8 cellular contexts compared by ENCODE assay signal in genomic region chr10:93435621-93436385, GRCh38. TPM values are rescaled to one million over a fixed set of nuclear protein-coding genes. Genes with fewer than 3 reads are reported as not detected.
DNase-seq lines count a peak whose midpoint lies in the region; ATAC-seq, FAIRE-seq and TF ChIP-seq lines count a peak whose summit lies in the region.

No MANE protein-coding gene starts in this region.

- no peak for TF ChIP-seq POLR2A in heart left ventricle (IDR thresholded peaks at IDR 0.05)
- no peak for TF ChIP-seq POLR2A in GM12878 (IDR thresholded peaks at IDR 0.05; ENCODE audit: low read depth, low read length)

- H3K9ac ChIP-seq in GM12878 (ENCODE audit: control insufficient read depth, insufficient read depth, low read length): no peak overlapping the region
- no peak overlapping the region for H3K9ac ChIP-seq in liver (ENCODE audit: low read depth in 1 of 2, low read length in 2 of 2)

- H3K9me3 Mint-ChIP-seq in activated CD8-positive, alpha-beta T cell treated with anti-CD3 and anti-CD28 coated beads, Interleukin-2, amount 10 ng/mL, durations not matched to agents 7 days and 5 days (ENCODE audit: insufficient read depth): no peaks in the 10 kb centered on the region
- peaks cover 4% of the 10 kb centered on the region for H3K9me3 Mint-ChIP-seq in activated CD4-positive, alpha-beta T cell treated with anti-CD3 and anti-CD28 coated beads, Interleukin-2, amount 10 ng/mL, durations not matched to agents 24 days and 14 days

- FAIRE-seq in GM12878 (lab: Jason Lieb, UNC) (no peak), urothelium cell line (lab: Jason Lieb, UNC) (no peak), HTR-8/SVneo (lab: Jason Lieb, UNC) (no peak)

- no peak overlapping the region for H2AFZ ChIP-seq in GM12878 (ENCODE audit: control insufficient read depth, low read depth, low read length)

- no peaks in the 10 kb centered on the region for H3K4me1 Mint-ChIP-seq in activated CD8-positive, alpha-beta T cell treated with anti-CD3 and anti-CD28 coated beads, Interleukin-2, amount 10 ng/mL, durations not matched to agents 7 days and 5 days (ENCODE audit: low read depth)
- H3K4me1 Mint-ChIP-seq in activated CD4-positive, alpha-beta T cell treated with anti-CD3 and anti-CD28 coated beads, Interleukin-2, amount 10 ng/mL, durations not matched to agents 24 days and 14 days: peaks cover 2% of the 10 kb centered on the region

- H3K4me3 Mint-ChIP-seq in activated CD8-positive, alpha-beta T cell treated with anti-CD3 and anti-CD28 coated beads, Interleukin-2, amount 10 ng/mL, durations not matched to agents 7 days and 5 days: no peak overlapping the region
- H3K4me3 Mint-ChIP-seq in activated CD4-positive, alpha-beta T cell treated with anti-CD3 and anti-CD28 coated beads, Interleukin-2, amount 10 ng/mL, durations not matched to agents 24 days and 14 days: no peak overlapping the region

- CTCF ChIA-PET in GM12878 (lab: Yijun Ruan, JAX): interaction anchor here (0.9 kb wide), 1 partner anchor 119 kb away, joined by 3 read pairs; no protein-coding TSS in a partner anchor
- CTCF ChIA-PET in activated CD8-positive, alpha-beta T cell treated with anti-CD3 and anti-CD28 coated beads, Interleukin-2, amount 10 ng/mL, durations not matched to agents 7 days and 5 days (lab: Charles Lee): no interaction called here

- TF ChIP-seq CTCF in heart left ventricle (IDR thresholded peaks at IDR 0.05): no peak
- no peak for TF ChIP-seq CTCF in GM12878 (IDR thresholded peaks at IDR 0.05 in 2 of 3, conservative IDR thresholded peaks at IDR 0.05 in 1 of 3; ENCODE audit: control insufficient read depth in 2 of 3, extremely low read depth in 1 of 3, insufficient read depth in 1 of 3, low read depth in 3 of 3, low read length in 3 of 3)
- TF ChIP-seq CTCF in liver (IDR thresholded peaks at IDR 0.05; ENCODE audit: low read depth, low read length, missing input control): no peak

- H3K36me3 ChIP-seq in heart left ventricle: peaks cover 0 to 5% (median 0%) of the 10 kb centered on the region in 9 donors
- H3K36me3 ChIP-seq in GM12878 (ENCODE audit: control insufficient read depth in 2 of 2, insufficient read depth in 2 of 2, low read length in 1 of 2): no peaks in the 10 kb centered on the region
- H3K36me3 ChIP-seq in liver (ENCODE audit: control insufficient read depth in 4 of 4, insufficient read depth in 3 of 4, low read depth in 1 of 4, low read length in 3 of 4): no peaks in the 10 kb centered on the region

- no peaks in the 10 kb centered on the region for H3K79me2 ChIP-seq in GM12878 (ENCODE audit: control insufficient read depth, insufficient read depth, low read length)

- TF ChIP-seq RAD21 in GM12878 (IDR thresholded peaks at IDR 0.05; ENCODE audit: insufficient read depth, low read depth, low read length): no peak
- TF ChIP-seq RAD21 in liver (IDR thresholded peaks at IDR 0.05): no peak

- H3K27ac Mint-ChIP-seq in activated CD8-positive, alpha-beta T cell treated with anti-CD3 and anti-CD28 coated beads, Interleukin-2, amount 10 ng/mL, durations not matched to agents 7 days and 5 days: no peak overlapping the region
- no peak overlapping the region for H3K27ac Mint-ChIP-seq in activated CD4-positive, alpha-beta T cell treated with anti-CD3 and anti-CD28 coated beads, Interleukin-2, amount 10 ng/mL, durations not matched to agents 24 days and 14 days

- H3K9me3 ChIP-seq in heart left ventricle (no peaks in the 10 kb centered on the region), GM12878 (replicated peaks; ENCODE audit: control insufficient read depth, insufficient read depth, low read length) (no peaks in the 10 kb centered on the region), liver (ENCODE audit: control insufficient read depth in 4 of 4, low read length in 3 of 4) (no peaks in the 10 kb centered on the region)

- H3K4me2 ChIP-seq in GM12878 (ENCODE audit: control insufficient read depth, insufficient read depth): no peak overlapping the region

- no peaks in the 10 kb centered on the region for H4K20me1 ChIP-seq in GM12878 (ENCODE audit: control insufficient read depth, insufficient read depth)

- H3K4me1 ChIP-seq in heart left ventricle (peaks cover 0 to 90% (median 47%) of the 10 kb centered on the region in 12 donors), GM12878 (ENCODE audit: control insufficient read depth, insufficient read depth, low read length) (no peaks in the 10 kb centered on the region), liver (ENCODE audit: control insufficient read depth in 4 of 4, insufficient read depth in 4 of 4, low read length in 3 of 4) (no peaks in the 10 kb centered on the region)

- POLR2A ChIA-PET in GM12878 (lab: Charles Lee): no interaction called here
- POLR2A ChIA-PET in activated CD8-positive, alpha-beta T cell treated with anti-CD3 and anti-CD28 coated beads, Interleukin-2, amount 10 ng/mL, durations not matched to agents 7 days and 5 days (lab: Charles Lee): no interaction called here

- no peaks in the 10 kb centered on the region for H3K27me3 Mint-ChIP-seq in activated CD8-positive, alpha-beta T cell treated with anti-CD3 and anti-CD28 coated beads, Interleukin-2, amount 10 ng/mL, durations not matched to agents 7 days and 5 days (ENCODE audit: low read depth)
- no peaks in the 10 kb centered on the region for H3K27me3 Mint-ChIP-seq in activated CD4-positive, alpha-beta T cell treated with anti-CD3 and anti-CD28 coated beads, Interleukin-2, amount 10 ng/mL, durations not matched to agents 24 days and 14 days

- DNase-seq in heart left ventricle (no peak), Right ventricle myocardium superior (no peak), GM12878 (ENCODE audit: low read depth, low spot score) (no peak), urothelium cell line (ENCODE audit: low spot score) (peak; percentile 22), HTR-8/SVneo (ENCODE audit: insufficient read length, low spot score) (no peak)
- no peak for DNase-seq in activated CD8-positive, alpha-beta T cell treated with anti-CD3 and anti-CD28 coated beads, Interleukin-2, amount 10 ng/mL, durations not matched to agents 7 days and 5 days
- no peak for DNase-seq in activated CD4-positive, alpha-beta T cell treated with anti-CD3 and anti-CD28 coated beads, Interleukin-2, amount 10 ng/mL, durations not matched to agents 24 days and 14 days

- H3K36me3 Mint-ChIP-seq in activated CD8-positive, alpha-beta T cell treated with anti-CD3 and anti-CD28 coated beads, Interleukin-2, amount 10 ng/mL, durations not matched to agents 7 days and 5 days (ENCODE audit: low read depth): no peaks in the 10 kb centered on the region
- H3K36me3 Mint-ChIP-seq in activated CD4-positive, alpha-beta T cell treated with anti-CD3 and anti-CD28 coated beads, Interleukin-2, amount 10 ng/mL, durations not matched to agents 24 days and 14 days (ENCODE audit: low read depth): peaks cover 3% of the 10 kb centered on the region

- in situ Hi-C loops in GM12878 (cut with MboI): no loop called here

- ATAC-seq in heart left ventricle: peak in 1 of 4 donors; percentile 23
- no peak for ATAC-seq in Right ventricle myocardium superior (ENCODE audit: poor library complexity)
- peak; percentile 61 for ATAC-seq in GM12878
- no peak for ATAC-seq in activated CD8-positive, alpha-beta T cell treated with anti-CD3 and anti-CD28 coated beads, Interleukin-2, amount 10 ng/mL, durations not matched to agents 7 days and 5 days

- no TSS peak for BruUV-seq in GM12878 (replicated peaks; lab: Mats Ljungman, UMichigan)

- SMC1A ChIA-PET in GM12878 (lab: Charles Lee; ENCODE audit: uncharacterized antibody, unreplicated experiment): no interaction called here

- WGBS in heart left ventricle, 4 donors: 69 to 79% (median 75%) methylated on average over 5 of the region's 5 CpGs
- 31% methylated on average over 5 of the region's 5 CpGs for whole genome bisulfite sequencing in GM12878 (ENCODE audit: insufficient coverage, insufficient replicate concordance, low lambda C conversion rate, missing lambda C conversion rate)
- 83% methylated on average over 5 of the region's 5 CpGs for WGBS in liver

- H3K27me3 ChIP-seq in heart left ventricle (no peaks in the 10 kb centered on the region), GM12878 (replicated peaks in 1 of 2; ENCODE audit: control insufficient read depth in 2 of 2, insufficient read depth in 2 of 2, low read length in 1 of 2) (peaks cover 0 to 4% of the 10 kb centered on the region in 2 experiments; a peak in 2 of 4 replicates), liver (ENCODE audit: control insufficient read depth in 4 of 4, insufficient read depth in 4 of 4, low read length in 3 of 4) (no peaks in the 10 kb centered on the region)

- intact Hi-C loops in heart left ventricle (cut with DNase I) (loop anchor here in 5 of 10 donors (5.0 kb wide), 2 partner anchors 44 to 46 kb away; partner anchors contain the start of gene MYOF (in 5 of the 5)), Right ventricle myocardium superior (cut with DNase I) (no loop called here), GM12878 (cut with micrococcal nuclease; ENCODE audit: unreplicated experiment) (no loop called here)
- intact Hi-C loops in activated CD4-positive, alpha-beta T cell treated with anti-CD3 and anti-CD28 coated beads, Interleukin-2, amount 10 ng/mL, durations not matched to agents 24 days and 14 days (cut with micrococcal nuclease): no loop called here

- peak overlapping the region in 1 of 12 donors; percentile 0 for H3K4me3 ChIP-seq in heart left ventricle
- H3K4me3 ChIP-seq in GM12878: no peak overlapping the region
- no peak overlapping the region for H3K4me3 ChIP-seq in liver (ENCODE audit: low read depth in 1 of 3, low read length in 3 of 3)

- RAD21 ChIA-PET in GM12878 (lab: Charles Lee; ENCODE audit: unreplicated experiment): no interaction called here

- TF ChIP-seq EP300 in GM12878 (IDR thresholded peaks at IDR 0.05; ENCODE audit: borderline replicate concordance in 1 of 2, control insufficient read depth in 1 of 2, low read depth in 2 of 2, low read length in 2 of 2): no peak

- H3K27ac ChIP-seq in heart left ventricle: peak overlapping the region; percentile 82 to 99 (median 98)
- no peak overlapping the region for H3K27ac ChIP-seq in GM12878 (ENCODE audit: control insufficient read depth, insufficient read depth)
- peak overlapping the region; percentile 65 to 70 for H3K27ac ChIP-seq in liver (ENCODE audit: low read depth in 1 of 2, low read length in 2 of 2)

RNA-seq across cellular contexts. Expression of gene MYOF, which starts 46.3 kb away (rescaled TPM):
- total RNA-seq in heart left ventricle: 10 to 100 TPM; 16.0 to 64.5 (median 37.2) TPM
- 10 to 100 TPM; 13.2 to 14.7 TPM for polyA plus RNA-seq in heart left ventricle
- 30.4 TPM for total RNA-seq in Right ventricle myocardium superior
- 0.34 and 0.63 TPM in 2 replicates for total RNA-seq in GM12878 (2013; cell fraction: nucleolus; rRNA removed)
- 0.11 and 0.16 TPM in 2 replicates for total RNA-seq in GM12878 (2014; rRNA removed)
- total RNA-seq in GM12878 (2014; rRNA removed; fragmentation: Illumina TruSeq; extraction: Trizol): 0.09 and 0.18 TPM in 2 replicates
- 0.44 and 0.45 TPM in 2 replicates for total RNA-seq in GM12878 (2021)
- polyA plus RNA-seq in GM12878 (2011; ENCODE audit: low read depth): 0.04 TPM
- polyA plus RNA-seq in GM12878 (2011; rRNA removed): 0.04 and 0.15 TPM in 2 replicates
- 0.07 and 0.10 TPM in 2 replicates for polyA plus RNA-seq in GM12878 (2011; cell fraction: cytosol; rRNA removed)
- polyA plus RNA-seq in GM12878 (2011; cell fraction: nucleus; rRNA removed): 0.16 and 0.18 TPM in 2 replicates
- 0.04 TPM in 2 replicates for polyA plus RNA-seq in GM12878 (2012)
- polyA plus RNA-seq in GM12878 (2014; fragmentation: Illumina TruSeq; extraction: Trizol): 0.11 and 0.19 TPM in 2 replicates
- under 1 TPM; 0.02 to 0.13 TPM for polyA plus RNA-seq in GM12878 (2014; fragmentation: Nextera tagmentation; extraction: Ambion mirVana)
- 0.25 and 0.42 TPM in 2 replicates for polyA plus RNA-seq in GM12878 (2014; rRNA removed)
- under 1 TPM; 0.48 to 0.59 TPM for polyA plus RNA-seq in GM12878 (2016; fragmentation: Nextera tagmentation; extraction: Ambion mirVana)
- 0.07 TPM in 1 of 2 replicates, not detected in the other for polyA minus RNA-seq in GM12878 (2011; rRNA and poly(A)+ RNA removed)
- polyA minus RNA-seq in GM12878 (2011; cell fraction: cytosol; rRNA and poly(A)+ RNA removed): 0.80 and 1.9 TPM in 2 replicates
- polyA minus RNA-seq in GM12878 (2011; cell fraction: nucleus; rRNA and poly(A)+ RNA removed): under 0.01 and 0.19 TPM in 2 replicates
- total RNA-seq in liver: 1 to 10 TPM; 4.0 to 5.7 TPM
- polyA plus RNA-seq in liver: 1 to 10 TPM in 1 of 2 donors, under 1 TPM in 1; 0.89 to 2.5 TPM
- under 1 TPM; 0.37 to 0.39 TPM for total RNA-seq in activated CD8-positive, alpha-beta T cell treated with anti-CD3 and anti-CD28 coated beads, Interleukin-2, amount 10 ng/mL, durations not matched to agents 7 days and 5 days
- total RNA-seq in activated CD4-positive, alpha-beta T cell treated with anti-CD3 and anti-CD28 coated beads, Interleukin-2, amount 10 ng/mL, durations not matched to agents 24 days and 14 days: 23.8 and 25.4 TPM in 2 replicates
